Comparison of ENCODE assay signal across 20 cellular contexts in genomic region chr1:44590475-44590874, GRCh38.
A peak's percentile ranks its signal among the peaks of the same experiment; 100 is the strongest.
DNase-seq lines count a peak whose midpoint lies in the region; ATAC-seq and TF ChIP-seq lines count a peak whose summit lies in the region.
"Had no signal": no experiment of that assay in that cellular context is flagged by ENCODE, and none has a peak within 500 bp of the region (broad histone marks: within the 10 kb centered on the region; RNA-seq: fewer than 3 reads in every experiment).

No MANE protein-coding gene starts in this region.

- no peak for TF ChIP-seq POLR2A in adrenal gland (IDR thresholded peaks at IDR 0.05)

- H3K27me3 Mint-ChIP-seq in MCF 10A (ENCODE audit: insufficient read depth, unreplicated experiment) = no peaks in the 10 kb centered on the region

- TF ChIP-seq CTCF in adrenal gland (IDR thresholded peaks at IDR 0.05) (no peak), epithelial cell of esophagus (IDR thresholded peaks at IDR 0.05; ENCODE audit: insufficient read depth, low read depth, low read length, missing control alignments) (no peak), MCF 10A (IDR thresholded peaks at IDR 0.05; ENCODE audit: unreplicated experiment) (no peak)

- CTCF ChIA-PET in MCF 10A (lab: Yijun Ruan, JAX) = interaction anchor here (0.6 to 2.2 kb wide), 6 partner anchors 19 to 213 kb away, joined by 3 to 10 read pairs (median 3); no protein-coding TSS in a partner anchor

- BruUV-seq in MCF 10A (replicated peaks; lab: Mats Ljungman, UMichigan) = no TSS peak

- H3K9me3 ChIP-seq in adrenal gland (replicated peaks in 1 of 3) = no peaks in the 10 kb centered on the region
- H3K9me3 ChIP-seq: Peyer's patch had no signal

- no peaks in the 10 kb centered on the region for H3K9me3 Mint-ChIP-seq in MCF 10A (ENCODE audit: unreplicated experiment)
- H3K9me3 Mint-ChIP-seq: CD8-positive, alpha-beta memory T cell had no signal

- DNase-seq in M059J (ENCODE audit: low read depth) (peak; percentile 12), adrenal gland (peak in 5 of 7 donors; percentile 28 to 55 (median 37)), epithelial cell of esophagus (ENCODE audit: low read depth) (peak; percentile 40), DMS53 treated with DMSO at 0.1 percent for 48 hours (lab: John Stamatoyannopoulos, UW; ENCODE audit: unreplicated experiment) (no peak), MCF 10A (ENCODE audit: unreplicated experiment) (no peak)
- DNase-seq: CD8-positive, alpha-beta memory T cell; DMS79; H7; KBM-7; NCI-H1105; NCI-H146; NCI-H2029; NCI-H2227 treated with DMSO at 0.1 percent for 48 hours; NCI-H510A treated with DMSO at 0.1 percent for 48 hours; NCI-H774; Peyer's patch; Right ventricle myocardium superior had no signal

- intact Hi-C loops in adrenal gland (cut with DNase I) = loop anchor here (5.0 to 10.0 kb wide), 2 partner anchors 366 to 373 kb away; no protein-coding TSS in a partner anchor
- intact Hi-C loops in MCF 10A (cut with micrococcal nuclease) = no loop called here

- H3K4me3 Mint-ChIP-seq in MCF 10A (ENCODE audit: unreplicated experiment) = no peak overlapping the region
- H3K4me3 Mint-ChIP-seq: CD8-positive, alpha-beta memory T cell had no signal

- peaks cover 6% of the 10 kb centered on the region for H3K36me3 Mint-ChIP-seq in MCF 10A (ENCODE audit: insufficient read depth, unreplicated experiment)
- H3K36me3 Mint-ChIP-seq: CD8-positive, alpha-beta memory T cell had no signal

- H3K4me3 ChIP-seq in adrenal gland = no peak overlapping the region
- H3K4me3 ChIP-seq in epithelial cell of esophagus (ENCODE audit: low read length) = no peak overlapping the region
- H3K4me3 ChIP-seq: Peyer's patch had no signal

- peaks cover 12% of the 10 kb centered on the region for H3K27me3 ChIP-seq in adrenal gland
- H3K27me3 ChIP-seq: Peyer's patch had no signal

- H3K27ac ChIP-seq in adrenal gland = no peak overlapping the region
- H3K27ac ChIP-seq in temporal lobe (ENCODE audit: low read depth, low read length) = peak overlapping the region; percentile 100
- H3K27ac ChIP-seq: C4-2B, Peyer's patch had no signal

- peaks cover 19% of the 10 kb centered on the region for H3K4me1 Mint-ChIP-seq in MCF 10A (ENCODE audit: insufficient read depth, unreplicated experiment)
- H3K4me1 Mint-ChIP-seq: CD8-positive, alpha-beta memory T cell had no signal

- POLR2A ChIA-PET in MCF 10A (lab: Yijun Ruan, JAX) = interaction anchor here (0.7 to 5.3 kb wide), 6 partner anchors 33 to 278 kb away, joined by 3 to 44 read pairs (median 4); no protein-coding TSS in a partner anchor

- ATAC-seq in HG03342 (IDR thresholded peaks at IDR 0.05; ENCODE audit: unreplicated experiment) = no peak

- H3K4me1 ChIP-seq in adrenal gland (replicated peaks in 1 of 2) = no peaks in the 10 kb centered on the region

- H3K27ac Mint-ChIP-seq in MCF 10A (ENCODE audit: low read depth, unreplicated experiment) = no peak overlapping the region
- H3K27ac Mint-ChIP-seq: CD8-positive, alpha-beta memory T cell had no signal

- WGBS in adrenal gland, 4 donors = 48 to 61% (median 54%) methylated on average over 4 of the region's 4 CpGs

- no peaks in the 10 kb centered on the region for H3K36me3 ChIP-seq in adrenal gland (replicated peaks in 1 of 2)
- H3K36me3 ChIP-seq: Peyer's patch had no signal

Comparison
In these comparisons a context has a peak if more than half of its experiments do, and no peak if none do; other contexts are left out.
1. DNase-seq: peak in M059J (single experiment), adrenal gland (5 of 7) and epithelial cell of esophagus (single experiment); none in DMS53 treated with DMSO at 0.1 percent for 48 hours (single experiment) and MCF 10A (single experiment).